In genomic region chr2:172555522-172556283, GRCh38 we compare ENCODE assay signal across 8 cellular contexts. TPM values are rescaled to one million over a fixed set of nuclear protein-coding genes. Genes with fewer than 3 reads are reported as not detected.
DNase-seq lines count a peak whose midpoint lies in the region; ATAC-seq lines count a peak whose summit lies in the region.

PDK1 (plus strand) TSS chr2:172556090; CDS start chr2:172556151, 61 bp downstream.

- ATAC-seq in GM21367 (IDR thresholded peaks at IDR 0.05; ENCODE audit: unreplicated experiment), result peak; percentile 86
- peak; percentile 95 for ATAC-seq in activated CD8-positive, alpha-beta memory T cell treated with anti-CD3 and anti-CD28 coated beads, Interleukin-2, amount 10 ng/mL, durations not matched to agents 7 days and 5 days

- peak within 1 kb of the TSS; percentile 92 for H3K27ac ChIP-seq in mesodermal cell (ENCODE audit: low read depth, low read length, severe bottlenecking)

- H3K36me3 ChIP-seq in endocrine pancreas (ENCODE audit: control insufficient read depth, insufficient read depth, low read length) (no peaks in the 10 kb centered on the region), mesodermal cell (ENCODE audit: control insufficient read depth, insufficient read depth, low read length) (peaks cover 11% of the 10 kb centered on the region)

- CTCF ChIA-PET in activated CD8-positive, alpha-beta memory T cell treated with anti-CD3 and anti-CD28 coated beads, Interleukin-2, amount 10 ng/mL, durations not matched to agents 7 days and 5 days (lab: Charles Lee), result interaction anchor here (1.1 to 1.5 kb wide), 3 partner anchors 9 to 94 kb away, joined by 3 to 5 read pairs (median 4); no protein-coding TSS in a partner anchor

- H3K4me3 ChIP-seq in endocrine pancreas (ENCODE audit: control insufficient read depth, insufficient read depth, low read length) (peak within 1 kb of the TSS; percentile 93), mesodermal cell (ENCODE audit: extremely low read depth, insufficient read depth, low read length, poor library complexity, severe bottlenecking) (peak within 1 kb of the TSS; percentile 80)

- H3K4me3 Mint-ChIP-seq in activated CD8-positive, alpha-beta memory T cell treated with anti-CD3 and anti-CD28 coated beads, Interleukin-2, amount 10 ng/mL, durations not matched to agents 7 days and 5 days, result peak within 1 kb of the TSS; percentile 89

- DNase-seq in COR-L47 (lab: John Stamatoyannopoulos, UW), result peak; percentile 84
- peak; percentile 88 for DNase-seq in HT1080 (ENCODE audit: low read depth)
- peak; percentile 85 for DNase-seq in NOMO-1 treated with dmso at 0.1 percent for 144 hours (lab: John Stamatoyannopoulos, UW; ENCODE audit: unreplicated experiment)
- DNase-seq in activated CD8-positive, alpha-beta memory T cell treated with anti-CD3 and anti-CD28 coated beads, Interleukin-2, amount 10 ng/mL, durations not matched to agents 7 days and 5 days, result peak; percentile 93
- peak; percentile 79 to 85 for DNase-seq in stimulated activated CD8-positive, alpha-beta memory T cell treated with anti-CD3 and anti-CD28 coated beads, Interleukin-15, amount 100 ng/mL, for 4 hours (ENCODE audit: low read depth in 2 of 2)

- peaks cover 2% of the 10 kb centered on the region for H3K27me3 Mint-ChIP-seq in activated CD8-positive, alpha-beta memory T cell treated with anti-CD3 and anti-CD28 coated beads, Interleukin-2, amount 10 ng/mL, durations not matched to agents 7 days and 5 days

- H3K9me3 Mint-ChIP-seq in activated CD8-positive, alpha-beta memory T cell treated with anti-CD3 and anti-CD28 coated beads, Interleukin-2, amount 10 ng/mL, durations not matched to agents 7 days and 5 days (ENCODE audit: low read depth), result no peaks in the 10 kb centered on the region

- no peaks in the 10 kb centered on the region for H3K9me3 ChIP-seq in endocrine pancreas (ENCODE audit: control insufficient read depth, low read length)
- H3K9me3 ChIP-seq in mesodermal cell (ENCODE audit: control insufficient read depth, low read length), result peaks cover 2% of the 10 kb centered on the region

- H3K4me1 ChIP-seq in endocrine pancreas (ENCODE audit: control insufficient read depth, insufficient read depth, low read length), result peaks cover 7% of the 10 kb centered on the region
- H3K4me1 ChIP-seq in mesodermal cell (ENCODE audit: control insufficient read depth, insufficient read depth, low read length, poor library complexity, severe bottlenecking), result peaks cover 8% of the 10 kb centered on the region

- peak within 1 kb of the TSS; percentile 84 for H3K9ac ChIP-seq in endocrine pancreas (ENCODE audit: control insufficient read depth, insufficient read depth, low read length)

- 1% methylated on average over 72 to 73 of the region's 88 CpGs for WGBS in mesodermal cell (ENCODE audit: insufficient coverage in 2 of 2), 2 experiments

- H3K27me3 ChIP-seq in endocrine pancreas (ENCODE audit: control insufficient read depth, insufficient read depth, low read length), result no peaks in the 10 kb centered on the region

- peaks cover 27% of the 10 kb centered on the region for H3K36me3 Mint-ChIP-seq in activated CD8-positive, alpha-beta memory T cell treated with anti-CD3 and anti-CD28 coated beads, Interleukin-2, amount 10 ng/mL, durations not matched to agents 7 days and 5 days

- peaks cover 44% of the 10 kb centered on the region for H3K4me1 Mint-ChIP-seq in activated CD8-positive, alpha-beta memory T cell treated with anti-CD3 and anti-CD28 coated beads, Interleukin-2, amount 10 ng/mL, durations not matched to agents 7 days and 5 days

- peak within 1 kb of the TSS; percentile 92 for H3K27ac Mint-ChIP-seq in activated CD8-positive, alpha-beta memory T cell treated with anti-CD3 and anti-CD28 coated beads, Interleukin-2, amount 10 ng/mL, durations not matched to agents 7 days and 5 days

RNA-seq across cellular contexts. Expression of gene PDK1, which starts in this region (rescaled TPM):
- 10.6 and 11.3 TPM in 2 replicates for total RNA-seq in HT1080 (2014; rRNA removed; shearing (Covaris generic))
- 23.2 and 31.7 TPM in 2 replicates for polyA plus RNA-seq in HT1080 (2015; cell fraction: cytosol; rRNA removed)
- 38.6 and 43.1 TPM in 2 replicates for polyA plus RNA-seq in HT1080 (2015; cell fraction: nucleus; rRNA removed)
- total RNA-seq in activated CD8-positive, alpha-beta memory T cell treated with anti-CD3 and anti-CD28 coated beads, Interleukin-2, amount 10 ng/mL, durations not matched to agents 7 days and 5 days, result 10 to 100 TPM; 19.2 to 26.0 TPM
- polyA plus RNA-seq in mesodermal cell (2013, experiment 1 of 2), result 16.9 TPM
- polyA plus RNA-seq in mesodermal cell (2013, experiment 2 of 2), result 18.0 TPM

Comparison
In these comparisons a context has a peak if more than half of its experiments do, and no peak if none do; other contexts are left out.
1. Peak in every context shown above with its lines: DNase-seq, ATAC-seq, H3K4me3 ChIP-seq and H3K27ac ChIP-seq.